In genomic region chr1:8070381-8070811, GRCh38 we compare ENCODE assay signal across 1 cellular context.
TF ChIP-seq lines count a peak whose summit lies in the region.

No MANE protein-coding gene starts in this region.

TF ChIP-seq in GM23338, 12 proteins besides CTCF, POLR2A, EP300 and RAD21:
- TF ChIP-seq EZH2 (IDR thresholded peaks at IDR 0.05; ENCODE audit: low read depth, unreplicated experiment) (no peak), POLR2AphosphoS5 (IDR thresholded peaks at IDR 0.05; ENCODE audit: low read depth) (no peak), ETS1 (IDR thresholded peaks at IDR 0.05) (no peak), STAT1 (IDR thresholded peaks at IDR 0.05; ENCODE audit: unreplicated experiment) (no peak), CREB1 (CRISPR knock-in tag; IDR thresholded peaks at IDR 0.05; ENCODE audit: low read depth) (no peak), NANOG (IDR thresholded peaks at IDR 0.05; ENCODE audit: borderline replicate concordance) (no peak), ZNF462 (CRISPR knock-in tag; IDR thresholded peaks at IDR 0.05) (no peak), ZNF114 (CRISPR knock-in tag; IDR thresholded peaks at IDR 0.05) (no peak)
